ENCODE assay signal across 21 cellular contexts in the genomic region with DNA sequence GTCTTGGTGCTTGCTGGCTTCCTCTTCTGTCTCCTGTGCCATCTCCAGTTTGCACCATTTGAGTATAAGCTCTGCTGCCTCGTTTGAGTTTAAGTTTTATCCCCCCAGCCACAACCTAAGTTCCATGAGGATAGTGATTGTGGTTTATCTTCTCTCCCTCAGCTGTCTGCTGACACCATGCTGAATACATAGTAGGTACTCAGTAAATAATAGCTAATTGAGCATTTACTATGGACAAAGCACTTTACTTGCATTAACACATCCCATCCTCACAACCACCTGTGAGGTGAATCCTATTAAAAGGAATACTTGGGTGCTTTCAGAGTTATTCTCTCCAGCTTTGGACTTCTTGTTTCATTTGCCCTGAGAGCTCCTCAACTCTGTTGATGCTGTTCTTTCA. TPM values are rescaled to one million over a fixed set of nuclear protein-coding genes. Genes with fewer than 3 reads are reported as not detected.
DNase-seq lines count a peak whose midpoint lies in the region; ATAC-seq and TF ChIP-seq lines count a peak whose summit lies in the region.
"Had no signal": no experiment of that assay in that cellular context is flagged by ENCODE, and none has a peak within 500 bp of the region (broad histone marks: within the 10 kb centered on the region; RNA-seq: fewer than 3 reads in every experiment).

No MANE protein-coding gene starts in this region.

- TF ChIP-seq EP300 in stomach (IDR thresholded peaks at IDR 0.05) = no peak

- H3K27me3 Mint-ChIP-seq in activated naive CD8-positive, alpha-beta T cell treated with anti-CD3 and anti-CD28 coated beads, Interleukin-2, amount 50 U/mL, for 24 hours = peaks cover 5% of the 10 kb centered on the region

- H3K36me3 ChIP-seq in stomach = peaks cover 21 to 63% (median 56%) of the 10 kb centered on the region in 4 donors

- H3K27ac ChIP-seq in stomach = peak overlapping the region in 4 of 5 donors; percentile 31 to 81 (median 56)
- H3K27ac ChIP-seq: epithelial cell of prostate had no signal

- peak; percentile 53 for DNase-seq in DMS53 (lab: John Stamatoyannopoulos, UW)
- no peak for DNase-seq in DMS53 treated with DMSO at 0.1 percent for 48 hours (lab: John Stamatoyannopoulos, UW; ENCODE audit: unreplicated experiment)
- peak; percentile 50 for DNase-seq in NCI-H69 (lab: John Stamatoyannopoulos, UW)
- peak; percentile 14 to 45 for DNase-seq in erythroblast (lab: John Stamatoyannopoulos, UW)
- DNase-seq in stomach = no peak
- DNase-seq in activated naive CD8-positive, alpha-beta T cell treated with anti-CD3 and anti-CD28 coated beads, Interleukin-2, amount 50 U/mL, for 24 hours = no peak
- no peak for DNase-seq in superior temporal gyrus (ENCODE audit: extremely low spot score)
- DNase-seq: 8988T; activated CD4-positive, alpha-beta T cell treated with anti-CD3 and anti-CD28 coated beads, Interleukin-2, amount 50 U/mL, for 1 hour; activated CD8-positive, alpha-beta memory T cell treated with anti-CD3 and anti-CD28 coated beads, Interleukin-2, amount 50 U/mL, for 48 hours; AML-193; foreskin fibroblast; mesenchymal stem cell; naive B cell; NCI-H187; NCI-H446; stimulated activated CD4-positive, alpha-beta T cell treated with anti-CD3 and anti-CD28 coated beads, Interleukin-1b, Interleukin-23, amount 100 ng/mL, for 48 hours; stimulated activated naive B cell treated with anti-CD40 and anti-IgM and Interleukin-4, amounts not matched to agents 10 μg/mL and 1 μg/mL and 100 μg/mL, for 72 hours had no signal

- no peak for TF ChIP-seq CTCF in stomach (IDR thresholded peaks at IDR 0.05)

- no peaks in the 10 kb centered on the region for H3K36me3 Mint-ChIP-seq in activated naive CD8-positive, alpha-beta T cell treated with anti-CD3 and anti-CD28 coated beads, Interleukin-2, amount 50 U/mL, for 24 hours (ENCODE audit: low read depth)
- H3K36me3 Mint-ChIP-seq: type B pancreatic cell had no signal

- WGBS in stomach, 5 donors = 3 to 16% (median 7%) methylated on average over 1 of the region's 1 CpG

- no peak overlapping the region for H3K4me3 Mint-ChIP-seq in activated naive CD8-positive, alpha-beta T cell treated with anti-CD3 and anti-CD28 coated beads, Interleukin-2, amount 50 U/mL, for 24 hours
- H3K4me3 Mint-ChIP-seq: stimulated activated naive B cell treated with anti-CD40 and anti-IgM and Interleukin-4, amounts not matched to agents 10 μg/mL and 1 μg/mL and 100 μg/mL, for 72 hours; type B pancreatic cell had no signal

- H3K27me3 ChIP-seq in stomach = no peaks in the 10 kb centered on the region

- intact Hi-C loops in stomach (cut with DNase I; ENCODE audit: low total_unique reads) = loop anchor here (10.0 kb wide), 1 partner anchor 48 kb away; no protein-coding TSS in a partner anchor

- H3K9me3 ChIP-seq in stomach = no peaks in the 10 kb centered on the region

- TF ChIP-seq POLR2A in erythroblast (IDR thresholded peaks at IDR 0.05; ENCODE audit: low read length) (no peak), stomach (IDR thresholded peaks at IDR 0.05) (no peak)

- peak overlapping the region in 1 of 4 donors; percentile 14 for H3K4me3 ChIP-seq in stomach

- no peak overlapping the region for H3K27ac Mint-ChIP-seq in activated naive CD8-positive, alpha-beta T cell treated with anti-CD3 and anti-CD28 coated beads, Interleukin-2, amount 50 U/mL, for 24 hours
- H3K27ac Mint-ChIP-seq: stimulated activated naive B cell treated with anti-CD40 and anti-IgM and Interleukin-4, amounts not matched to agents 10 μg/mL and 1 μg/mL and 100 μg/mL, for 72 hours; type B pancreatic cell had no signal

- no peaks in the 10 kb centered on the region for H3K9me3 Mint-ChIP-seq in activated naive CD8-positive, alpha-beta T cell treated with anti-CD3 and anti-CD28 coated beads, Interleukin-2, amount 50 U/mL, for 24 hours
- H3K9me3 Mint-ChIP-seq: naive B cell; stimulated activated naive B cell treated with anti-CD40 and anti-IgM and Interleukin-4, amounts not matched to agents 10 μg/mL and 1 μg/mL and 100 μg/mL, for 72 hours; type B pancreatic cell had no signal

- ATAC-seq in HG02623 (IDR thresholded peaks at IDR 0.05; ENCODE audit: unreplicated experiment) = no peak
- no peak for ATAC-seq in activated naive CD8-positive, alpha-beta T cell treated with anti-CD3 and anti-CD28 coated beads, Interleukin-2, amount 50 U/mL, for 24 hours
- ATAC-seq: stimulated activated naive B cell treated with anti-CD40 and anti-IgM and Interleukin-4, amounts not matched to agents 10 μg/mL and 1 μg/mL and 100 μg/mL, for 72 hours had no signal

- H3K4me1 ChIP-seq in stomach = peaks cover 94 to 100% (median 97%) of the 10 kb centered on the region in 4 donors

- H3K4me1 Mint-ChIP-seq in activated naive CD8-positive, alpha-beta T cell treated with anti-CD3 and anti-CD28 coated beads, Interleukin-2, amount 50 U/mL, for 24 hours = peaks cover 28% of the 10 kb centered on the region

RNA-seq across cellular contexts. Expression of a gene that starts 26.9 kb away (rescaled TPM):
- total RNA-seq in stomach = 100 to 1,000 TPM in 3 of 5 donors, 10 to 100 TPM in 2; 30.1 to 318 (median 137) TPM
- 10 to 100 TPM in 2 of 3 donors, 1 to 10 TPM in 1; 7.9 to 22.5 (median 19.1) TPM for polyA plus RNA-seq in stomach

Comparison
In these comparisons a context has a peak if more than half of its experiments do, and no peak if none do; other contexts are left out.
1. DNase-seq: peak in DMS53 (single experiment), NCI-H69 (single experiment) and erythroblast (2 of 2); none in DMS53 treated with DMSO at 0.1 percent for 48 hours (single experiment), stomach (single experiment), activated naive CD8-positive, alpha-beta T cell treated with anti-CD3 and anti-CD28 coated beads, Interleukin-2, amount 50 U/mL, for 24 hours (single experiment) and superior temporal gyrus (single experiment).